Comparison of ENCODE assay signal across 14 cellular contexts in the genomic region with DNA sequence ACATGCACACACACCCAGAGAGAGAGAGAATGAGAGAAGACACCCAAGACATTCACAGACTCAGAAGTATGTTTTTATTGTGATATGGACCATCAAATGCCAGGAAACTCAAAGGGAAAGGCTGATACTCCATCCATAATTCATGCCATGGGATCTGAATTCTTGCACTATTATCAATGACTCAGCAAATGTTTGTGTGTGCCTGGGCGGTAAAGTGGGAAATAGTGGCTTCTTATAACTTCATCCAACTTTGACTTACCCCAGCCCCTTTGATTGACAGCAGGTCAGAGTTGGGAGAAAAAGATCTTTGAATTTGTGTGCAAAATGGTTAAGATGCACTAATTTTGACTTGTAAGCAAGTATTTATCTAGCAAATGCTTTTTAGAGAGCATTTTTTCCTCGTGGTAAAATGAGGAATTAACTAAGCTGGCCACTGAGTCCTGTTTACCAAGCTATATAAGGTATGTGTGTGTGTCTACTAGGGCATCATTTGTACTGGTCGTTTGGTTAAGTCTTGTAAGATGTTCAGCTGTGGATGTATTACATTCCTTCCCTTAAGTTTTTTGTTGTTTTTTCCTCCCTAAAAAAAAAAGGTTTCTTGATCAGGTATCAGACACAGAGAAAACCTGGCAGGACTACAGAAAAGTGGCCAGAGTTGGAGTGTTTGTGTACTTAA. TPM values are rescaled to one million over a fixed set of nuclear protein-coding genes. Genes with fewer than 3 reads are reported as not detected.
DNase-seq lines count a peak whose midpoint lies in the region; ATAC-seq and TF ChIP-seq lines count a peak whose summit lies in the region.
"Had no signal": no experiment of that assay in that cellular context is flagged by ENCODE, and none has a peak within 500 bp of the region (broad histone marks: within the 10 kb centered on the region; RNA-seq: fewer than 3 reads in every experiment).

No MANE protein-coding gene starts in this region.

- WGBS in stomach, 5 donors, result 12 to 25% (median 15%) methylated on average over 3 of the region's 3 CpGs

- H3K9me3 ChIP-seq in HEK293 (ENCODE audit: control insufficient read depth, insufficient read depth, low read depth, low read length) (no peaks in the 10 kb centered on the region), ascending aorta (no peaks in the 10 kb centered on the region), stomach (no peaks in the 10 kb centered on the region)

- TF ChIP-seq EP300 in stomach (IDR thresholded peaks at IDR 0.05), result no peak

- no peak for TF ChIP-seq POLR2A in stomach (IDR thresholded peaks at IDR 0.05)

- H3K27me3 ChIP-seq in ascending aorta (no peaks in the 10 kb centered on the region), stomach (peaks cover 0 to 7% (median 0%) of the 10 kb centered on the region in 3 donors)

- POLR2A ChIA-PET in HEK293 (lab: Yijun Ruan, JAX), result interaction anchor here (0.7 to 1.3 kb wide), 4 partner anchors 8 to 29 kb away, joined by 3 to 6 read pairs (median 4); no protein-coding TSS in a partner anchor

- H3K4me3 ChIP-seq in HEK293 (ENCODE audit: low read depth, low read length) (no peak overlapping the region), ascending aorta (peak overlapping the region; percentile 8 to 19), stomach (peak overlapping the region in 2 of 4 donors; percentile 5 to 17)

- H3K27ac ChIP-seq in HEK293 (ENCODE audit: extremely low read depth, low read depth, low read length) (no peak overlapping the region), ascending aorta (peak overlapping the region; percentile 85 to 94), stomach (peak overlapping the region in 4 of 5 donors; percentile 59 to 77 (median 68))
- H3K27ac ChIP-seq: HL-60 had no signal

- ATAC-seq in HG03108 (IDR thresholded peaks at IDR 0.05; ENCODE audit: unreplicated experiment), result no peak
- ATAC-seq: activated CD4-positive, CD25-positive, alpha-beta regulatory T cell treated with anti-CD3 and anti-CD28 coated beads, Interleukin-2, amount 50 U/mL, for 24 hours; natural killer cell had no signal

- H3K36me3 ChIP-seq in HEK293 (ENCODE audit: control insufficient read depth in 2 of 2, insufficient read depth in 1 of 2, low read length in 2 of 2) (peaks cover 0 to 1% of the 10 kb centered on the region in 2 experiments; a peak in 1 of 3 replicates), ascending aorta (peaks cover 7 to 18% of the 10 kb centered on the region in 2 donors), stomach (peaks cover 0 to 1% (median 0%) of the 10 kb centered on the region in 4 donors)

- H3K4me1 ChIP-seq in HEK293 (ENCODE audit: control insufficient read depth, insufficient read depth, low read length) (peaks cover 18% of the 10 kb centered on the region), ascending aorta (peaks cover 3 to 27% of the 10 kb centered on the region in 2 donors), stomach (peaks cover 30 to 60% (median 38%) of the 10 kb centered on the region in 4 donors)

- no peak for TF ChIP-seq CTCF in HEK293 (tag by site-specific recombination; IDR thresholded peaks at IDR 0.05)
- TF ChIP-seq CTCF in ascending aorta (IDR thresholded peaks at IDR 0.05), result no peak
- no peak for TF ChIP-seq CTCF in stomach (IDR thresholded peaks at IDR 0.05)

- CTCF ChIA-PET in HEK293 (lab: Yijun Ruan, JAX), result interaction anchor here (0.5 to 1.2 kb wide), 10 partner anchors 11 to 645 kb away, joined by 3 to 7 read pairs (median 3); no protein-coding TSS in a partner anchor

- in situ Hi-C loops in KBM-7 (cut with MboI; ENCODE audit: low pct_unique_long_range_greater_than_20kb, low sequenced_read_pairs), result no loop called here

- intact Hi-C loops in ascending aorta (cut with DNase I) (loop anchor here (2.0 to 10.0 kb wide), 3 partner anchors 57 to 241 kb away; no protein-coding TSS in a partner anchor), stomach (cut with DNase I; ENCODE audit: low total_unique reads) (no loop called here)

- no peak for DNase-seq in ascending aorta (ENCODE audit: low spot score in 2 of 2)
- peak; percentile 88 for DNase-seq in kidney glomerular epithelial cell (lab: John Stamatoyannopoulos, UW)
- DNase-seq in stomach, result no peak
- DNase-seq in activated gamma-delta T cell treated with Interleukin-2 at 50 U/mL for 16 hours, result no peak
- DNase-seq in KBM-7, result no peak
- DNase-seq in NK-92 (lab: John Stamatoyannopoulos, UW; ENCODE audit: unreplicated experiment), result no peak
- DNase-seq: activated naive CD8-positive, alpha-beta T cell treated with anti-CD3 and anti-CD28 coated beads, Interleukin-2, amount 10 ng/mL, durations not matched to agents 7 days and 5 days; DMS79 treated with DMSO at 0.1 percent for 48 hours; natural killer cell; SHP77 treated with DMSO at 0.1 percent for 48 hours had no signal

TF ChIP-seq in HEK293, 187 proteins besides CTCF, POLR2A, EP300 and RAD21:
- TF ChIP-seq, protein P1, sequence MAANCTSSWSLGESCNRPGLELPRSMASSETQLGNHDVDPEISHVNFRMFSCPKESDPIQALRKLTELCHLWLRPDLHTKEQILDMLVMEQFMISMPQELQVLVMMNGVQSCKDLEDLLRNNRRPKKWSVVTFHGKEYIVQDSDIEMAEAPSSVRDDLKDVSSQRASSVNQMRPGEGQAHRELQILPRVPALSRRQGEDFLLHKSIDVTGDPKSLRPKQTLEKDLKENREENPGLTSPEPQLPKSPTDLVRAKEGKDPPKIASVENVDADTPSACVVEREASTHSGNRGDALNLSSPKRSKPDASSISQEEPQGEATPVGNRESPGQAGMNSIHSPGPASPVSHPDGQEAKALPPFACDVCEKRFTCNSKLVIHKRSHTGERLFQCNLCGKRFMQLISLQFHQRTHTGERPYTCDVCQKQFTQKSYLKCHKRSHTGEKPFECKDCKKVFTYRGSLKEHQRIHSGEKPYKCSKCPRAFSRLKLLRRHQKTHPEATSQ (tag by site-specific recombination; IDR thresholded peaks at IDR 0.05), result no peak
- peak; percentile 48; the same call in 1 of the 2 replicates for TF ChIP-seq ZBTB20 (tag by site-specific recombination; IDR thresholded peaks at IDR 0.05)
- TF ChIP-seq, protein P2, sequence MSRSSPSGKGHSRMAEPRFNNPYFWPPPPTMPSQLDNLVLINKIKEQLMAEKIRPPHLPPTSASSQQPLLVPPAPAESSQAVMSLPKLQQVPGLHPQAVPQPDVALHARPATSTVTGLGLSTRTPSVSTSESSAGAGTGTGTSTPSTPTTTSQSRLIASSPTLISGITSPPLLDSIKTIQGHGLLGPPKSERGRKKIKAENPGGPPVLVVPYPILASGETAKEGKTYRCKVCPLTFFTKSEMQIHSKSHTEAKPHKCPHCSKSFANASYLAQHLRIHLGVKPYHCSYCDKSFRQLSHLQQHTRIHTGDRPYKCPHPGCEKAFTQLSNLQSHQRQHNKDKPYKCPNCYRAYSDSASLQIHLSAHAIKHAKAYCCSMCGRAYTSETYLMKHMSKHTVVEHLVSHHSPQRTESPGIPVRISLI (tag by site-specific recombination; IDR thresholded peaks at IDR 0.05), result peak; percentile 80

RNA-seq across cellular contexts. Expression of a gene that starts 3.1 kb away (rescaled TPM):
- total RNA-seq in ascending aorta, result 916 TPM
- 100 to 1,000 TPM in 3 of 5 donors, 10 to 100 TPM in 2; 89.3 to 317 (median 130) TPM for total RNA-seq in stomach
- polyA plus RNA-seq in stomach, result 10 to 100 TPM; 38.5 to 45.4 (median 40.3) TPM
- total RNA-seq: activated naive CD8-positive, alpha-beta T cell treated with anti-CD3 and anti-CD28 coated beads, Interleukin-2, amount 10 ng/mL, durations not matched to agents 7 days and 5 days; natural killer cell had no signal
